In the genomic region with DNA sequence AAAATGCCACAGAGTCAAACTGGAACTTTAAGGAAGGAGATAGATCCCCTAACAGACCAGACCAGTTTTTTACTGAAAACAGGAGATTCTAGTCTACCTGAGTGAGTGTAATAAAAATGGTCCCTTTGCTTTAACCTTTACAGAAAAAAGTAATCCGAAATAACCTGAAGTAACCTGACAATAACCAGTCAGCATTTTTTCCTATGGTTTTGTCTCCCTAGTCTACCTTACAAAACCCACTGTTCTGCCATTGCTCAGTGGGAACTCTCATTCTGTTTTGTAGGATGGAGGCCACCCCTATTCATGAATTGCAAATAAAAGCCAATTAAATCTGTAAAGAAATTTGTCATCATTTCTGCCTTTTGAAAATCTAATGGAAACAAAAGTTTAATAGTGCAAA, we compare ENCODE assay signal across 28 cellular contexts.
DNase-seq lines count a peak whose midpoint lies in the region; ATAC-seq, FAIRE-seq and TF ChIP-seq lines count a peak whose summit lies in the region.
"Had no signal": no experiment of that assay in that cellular context is flagged by ENCODE, and none has a peak within 500 bp of the region (broad histone marks: within the 10 kb centered on the region; RNA-seq: fewer than 3 reads in every experiment).

No MANE protein-coding gene starts in this region.

- H3K14ac ChIP-seq in H9 (ENCODE audit: insufficient read depth, low read length) = no peak overlapping the region

- H3K4me1 Mint-ChIP-seq in H9 (peaks cover 63 to 64% of the 10 kb centered on the region in 2 experiments), endodermal cell (peaks cover 52% of the 10 kb centered on the region), progenitor cell of endocrine pancreas (ENCODE audit: low read depth) (peaks cover 9% of the 10 kb centered on the region)
- H3K4me1 Mint-ChIP-seq: CD4-positive, alpha-beta memory T cell; CD4-positive, CD25-positive, alpha-beta regulatory T cell; CD8-positive, alpha-beta memory T cell had no signal

- H2AFZ ChIP-seq in HepG2 (ENCODE audit: low read length) (no peak overlapping the region), H9 (ENCODE audit: low read length) (no peak overlapping the region)

- H3K4me2 ChIP-seq in HepG2 (ENCODE audit: low read depth, low read length) (no peak overlapping the region), H9 (ENCODE audit: insufficient read depth, insufficient read length, low read length) (no peak overlapping the region)
- H3K4me2 ChIP-seq: BLaER1 had no signal

- TF ChIP-seq CTCF in HepG2 (CRISPR knock-in tag; IDR thresholded peaks at IDR 0.05) = no peak
- TF ChIP-seq CTCF in right lobe of liver (IDR thresholded peaks at IDR 0.05) = no peak
- no peak for TF ChIP-seq CTCF in H9 (conservative IDR thresholded peaks at IDR 0.05)
- TF ChIP-seq CTCF in endodermal cell (conservative IDR thresholded peaks at IDR 0.05) = no peak
- no peak for TF ChIP-seq CTCF in progenitor cell of endocrine pancreas (IDR thresholded peaks at IDR 0.05; ENCODE audit: unreplicated experiment)
- TF ChIP-seq CTCF in coronary artery (IDR thresholded peaks at IDR 0.05) = no peak

- no peaks in the 10 kb centered on the region for H4K20me1 ChIP-seq in HepG2 (ENCODE audit: insufficient read depth, low read length)
- no peaks in the 10 kb centered on the region for H4K20me1 ChIP-seq in H9 (ENCODE audit: control insufficient read depth, insufficient read depth, insufficient read length)
- H4K20me1 ChIP-seq: BLaER1 had no signal

- ATAC-seq in HepG2 (no peak), right lobe of liver (no peak), HG03095 (IDR thresholded peaks at IDR 0.05; ENCODE audit: unreplicated experiment) (no peak)
- ATAC-seq: GM12878 had no signal

- intact Hi-C loops in HepG2 (cut with micrococcal nuclease; ENCODE audit: unreplicated experiment) (no loop called here), right lobe of liver (cut with DNase I) (no loop called here)

- H3K9me3 ChIP-seq in HepG2 (ENCODE audit: low read length) = no peaks in the 10 kb centered on the region
- no peaks in the 10 kb centered on the region for H3K9me3 ChIP-seq in right lobe of liver
- H3K9me3 ChIP-seq in H9 (ENCODE audit: control insufficient read depth, low read depth, low read length) = no peaks in the 10 kb centered on the region
- no peaks in the 10 kb centered on the region for H3K9me3 ChIP-seq in endodermal cell (ENCODE audit: control insufficient read depth, low read length)
- H3K9me3 ChIP-seq: BE2C, BLaER1 had no signal

- no peaks in the 10 kb centered on the region for H3K36me3 ChIP-seq in HepG2 (replicated peaks in 1 of 2; ENCODE audit: control insufficient read depth in 1 of 2, insufficient read depth in 2 of 2, low read length in 2 of 2)
- no peaks in the 10 kb centered on the region for H3K36me3 ChIP-seq in right lobe of liver
- no peaks in the 10 kb centered on the region for H3K36me3 ChIP-seq in endodermal cell (ENCODE audit: control insufficient read depth, insufficient read depth, low read length)
- H3K36me3 ChIP-seq: BE2C, BLaER1 had no signal

- no peak overlapping the region for H3K4ac ChIP-seq in H9 (ENCODE audit: low read depth, low read length)

- H3K27me3 ChIP-seq in HepG2 (ENCODE audit: control insufficient read depth in 1 of 2, insufficient read depth in 2 of 2, low read length in 2 of 2) (peaks cover 0 to 22% of the 10 kb centered on the region in 2 experiments; a peak in 1 of 5 replicates), right lobe of liver (no peaks in the 10 kb centered on the region), H9 (ENCODE audit: insufficient read depth, low read length) (no peaks in the 10 kb centered on the region), endodermal cell (ENCODE audit: control insufficient read depth, insufficient read depth, low read length, poor library complexity, severe bottlenecking) (no peaks in the 10 kb centered on the region)
- H3K27me3 ChIP-seq: BLaER1 had no signal

- no peaks in the 10 kb centered on the region for H3K23me2 ChIP-seq in H9 (ENCODE audit: insufficient read length, low read depth, low read length, poor library complexity, severe bottlenecking)

- H3K23ac ChIP-seq in H9 (ENCODE audit: insufficient read length, low read depth, low read length) = no peak overlapping the region

- 3% methylated on average over 1 of the region's 1 CpG for WGBS in HepG2 (ENCODE audit: low lambda C conversion rate)
- WGBS in right lobe of liver (ENCODE audit: insufficient coverage, low coverage, low lambda C conversion rate, missing lambda C conversion rate) = 69% methylated on average over 1 of the region's 1 CpG
- WGBS in H9 (ENCODE audit: extremely low coverage, insufficient read length, low lambda C conversion rate) = no CpG with 5 or more reads among the region's 1 CpG
- WGBS in endodermal cell (ENCODE audit: insufficient coverage in 1 of 2, insufficient read length in 1 of 2), 2 experiments = 88% methylated on average over 1 of the region's 1 CpG; no CpG with 5 or more reads in 1 of the 2 experiments

- H3K36me3 Mint-ChIP-seq in H9 (ENCODE audit: insufficient read depth in 1 of 3, low read depth in 3 of 3) = no peaks in the 10 kb centered on the region
- no peaks in the 10 kb centered on the region for H3K36me3 Mint-ChIP-seq in endodermal cell (ENCODE audit: low read depth)
- no peaks in the 10 kb centered on the region for H3K36me3 Mint-ChIP-seq in progenitor cell of endocrine pancreas (ENCODE audit: insufficient read depth)
- H3K36me3 Mint-ChIP-seq: CD4-positive, alpha-beta memory T cell; CD4-positive, CD25-positive, alpha-beta regulatory T cell; CD8-positive, alpha-beta memory T cell had no signal

- no peak overlapping the region for H4K91ac ChIP-seq in H9 (ENCODE audit: insufficient read length, low read depth, low read length)

- H2BK120ac ChIP-seq in H9 (ENCODE audit: low read depth, low read length, poor library complexity, severe bottlenecking) = no peak overlapping the region

- H3K4me3 Mint-ChIP-seq in H9 (no peak overlapping the region), endodermal cell (no peak overlapping the region), progenitor cell of endocrine pancreas (ENCODE audit: low read depth) (no peak overlapping the region)
- H3K4me3 Mint-ChIP-seq: CD14-positive monocyte; CD4-positive, alpha-beta memory T cell; CD4-positive, CD25-positive, alpha-beta regulatory T cell; CD8-positive, alpha-beta memory T cell had no signal

- TF ChIP-seq RAD21 in HepG2 (CRISPR knock-in tag; IDR thresholded peaks at IDR 0.05) = no peak

- POLR2A ChIA-PET in HepG2 (lab: Yijun Ruan, JAX) = no interaction called here

- H2BK20ac ChIP-seq in H9 (ENCODE audit: low read depth, low read length, poor library complexity, severe bottlenecking) = no peak overlapping the region

- H3K4me1 ChIP-seq in HepG2 (ENCODE audit: insufficient read depth, low read length) = 0 out of 2 replicates have a peak, but pooled peaks cover 6% of the 10 kb centered on the region
- H3K4me1 ChIP-seq in right lobe of liver = no peaks in the 10 kb centered on the region
- H3K4me1 ChIP-seq in H9 (ENCODE audit: insufficient read depth, low read length) = peaks cover 17% of the 10 kb centered on the region; the same call in 1 of the 2 replicates
- peaks cover 14% of the 10 kb centered on the region for H3K4me1 ChIP-seq in endodermal cell (ENCODE audit: control insufficient read depth, insufficient read depth, low read length)
- H3K4me1 ChIP-seq: BE2C had no signal

- H2BK15ac ChIP-seq in H9 (ENCODE audit: low read depth, low read length) = no peak overlapping the region

- no peak for TF ChIP-seq EP300 in HepG2 (IDR thresholded peaks at IDR 0.05; ENCODE audit: low read depth in 2 of 2, low read length in 2 of 2)
- no peak for TF ChIP-seq EP300 in HepG2 (CRISPR knock-in tag; IDR thresholded peaks at IDR 0.05; ENCODE audit: borderline replicate concordance)

- H3K4me3 ChIP-seq in HepG2 (replicated peaks in 1 of 3; ENCODE audit: insufficient read depth in 1 of 3, low read depth in 2 of 3, low read length in 3 of 3) = no peak overlapping the region
- H3K4me3 ChIP-seq in right lobe of liver = no peak overlapping the region
- peak overlapping the region; percentile 33 for H3K4me3 ChIP-seq in endodermal cell (ENCODE audit: low read length)
- H3K4me3 ChIP-seq in coronary artery = no peak overlapping the region
- H3K4me3 ChIP-seq: BLaER1, GM12878 had no signal

- H2BK5ac ChIP-seq in H9 (ENCODE audit: insufficient read length, low read length) = no peak overlapping the region

- CTCF ChIA-PET in HepG2 (lab: Yijun Ruan, JAX; ENCODE audit: low intra/inter-chr PET ratio, low total read pairs) = no interaction called here

- H4K8ac ChIP-seq in H9 (replicated peaks; ENCODE audit: insufficient read length, low read depth, low read length) = no peak overlapping the region

- no peak overlapping the region for H3K56ac ChIP-seq in H9 (ENCODE audit: insufficient read length, low read depth, low read length)

- peak overlapping the region in 2 of 3 experiments; percentile 64 to 73; a peak in 3 of 7 replicates for H3K27ac Mint-ChIP-seq in H9
- no peak overlapping the region for H3K27ac Mint-ChIP-seq in endodermal cell
- H3K27ac Mint-ChIP-seq in progenitor cell of endocrine pancreas = peak overlapping the region; percentile 50
- H3K27ac Mint-ChIP-seq: CD14-positive monocyte; CD4-positive, alpha-beta memory T cell; CD4-positive, CD25-positive, alpha-beta regulatory T cell; CD8-positive, alpha-beta memory T cell had no signal

- H2AK5ac ChIP-seq in H9 (ENCODE audit: insufficient read length, low read length) = no peak overlapping the region

- in situ Hi-C loops in HepG2 (cut with HindIII; ENCODE audit: extremely low pct_ligation_motif_present, low pct_unique_long_range_greater_than_20kb) = no loop called here

- H3K27ac ChIP-seq in HepG2 (ENCODE audit: extremely low read length, insufficient read depth, low read length) = no peak overlapping the region
- H3K27ac ChIP-seq in right lobe of liver = no peak overlapping the region
- no peak overlapping the region for H3K27ac ChIP-seq in H9 (ENCODE audit: insufficient read length, low read depth, low read length)
- H3K27ac ChIP-seq in endodermal cell (ENCODE audit: low read depth, low read length) = no peak overlapping the region
- H3K27ac ChIP-seq in coronary artery = no peak overlapping the region
- H3K27ac ChIP-seq: 22Rv1, BLaER1 had no signal

- no peak overlapping the region for H2BK12ac ChIP-seq in H9 (ENCODE audit: insufficient read length, low read depth, low read length)

- no peak for FAIRE-seq in HepG2 (lab: Jason Lieb, UNC)
- FAIRE-seq: GM12878, GM12892, GM18507 had no signal

- H3K27me3 Mint-ChIP-seq in H9 (ENCODE audit: low read depth) (no peaks in the 10 kb centered on the region; the same call in 1 of the 2 replicates), endodermal cell (ENCODE audit: insufficient read depth) (no peaks in the 10 kb centered on the region), progenitor cell of endocrine pancreas (peaks cover 14% of the 10 kb centered on the region)

- H3K79me2 ChIP-seq in HepG2 (ENCODE audit: insufficient read depth, low read length) (no peaks in the 10 kb centered on the region), H9 (ENCODE audit: insufficient read depth, low read length) (no peaks in the 10 kb centered on the region)

- no peak overlapping the region for H4K5ac ChIP-seq in H9 (ENCODE audit: insufficient read length, low read depth, low read length)

- no peaks in the 10 kb centered on the region for H3K79me1 ChIP-seq in H9 (ENCODE audit: insufficient read depth, low read depth, low read length, poor library complexity, severe bottlenecking)

- H3K9me3 Mint-ChIP-seq in H9 = no peaks in the 10 kb centered on the region; a peak in 3 of 5 replicates
- peaks cover 4% of the 10 kb centered on the region for H3K9me3 Mint-ChIP-seq in endodermal cell
- no peaks in the 10 kb centered on the region for H3K9me3 Mint-ChIP-seq in progenitor cell of endocrine pancreas (ENCODE audit: low read depth)
- H3K9me3 Mint-ChIP-seq: CD4-positive, alpha-beta memory T cell; CD4-positive, CD25-positive, alpha-beta regulatory T cell; CD8-positive, alpha-beta memory T cell had no signal

- DNase-seq in HepG2 (ENCODE audit: low spot score) (no peak), right lobe of liver (no peak), H9 (no peak), endodermal cell (no peak), progenitor cell of endocrine pancreas (ENCODE audit: low spot score, unreplicated experiment) (no peak), coronary artery (ENCODE audit: low spot score) (no peak), NCI-H2107 treated with DMSO at 0.1 percent for 48 hours (lab: John Stamatoyannopoulos, UW; ENCODE audit: unreplicated experiment) (no peak)
- DNase-seq: ACHN; BE2C; C1 segment of cervical spinal cord; CD4-positive, alpha-beta memory T cell; CD4-positive, CD25-positive, alpha-beta regulatory T cell; CD8-positive, alpha-beta memory T cell; COR-L47; DMS 273 treated with DMSO at 0.1 percent for 48 hours; DMS153; DMS53; DMS79; DND-41; EL; GDM1 had no signal

- BruUV-seq in HepG2 (replicated peaks; lab: Mats Ljungman, UMichigan) = no TSS peak

- TF ChIP-seq POLR2A in HepG2 (IDR thresholded peaks at IDR 0.05; ENCODE audit: insufficient read depth in 1 of 2, low read depth in 2 of 2, low read length in 2 of 2) (no peak), right lobe of liver (IDR thresholded peaks at IDR 0.05) (no peak)

- no peak overlapping the region for H3T11ph ChIP-seq in H9 (ENCODE audit: low read length)

- H3K18ac ChIP-seq in H9 (ENCODE audit: insufficient read length, low read depth, low read length) = no peak overlapping the region

- H3K9ac ChIP-seq in HepG2 (ENCODE audit: insufficient read depth, low read depth, low read length) (no peak overlapping the region), H9 (ENCODE audit: extremely low read depth, insufficient read length, low read length) (no peak overlapping the region), endodermal cell (ENCODE audit: extremely low read depth, low read length, poor library complexity, severe bottlenecking) (no peak overlapping the region)
- H3K9ac ChIP-seq: BLaER1 had no signal
